ENCODE assay signal across 8 cellular contexts in genomic region chr11:66264893-66265292, GRCh38. TPM values are rescaled to one million over a fixed set of nuclear protein-coding genes. Genes with fewer than 3 reads are reported as not detected.
DNase-seq lines count a peak whose midpoint lies in the region; ATAC-seq, FAIRE-seq and TF ChIP-seq lines count a peak whose summit lies in the region.

No MANE protein-coding gene starts in this region.

- CTCF ChIA-PET in SK-N-SH (lab: Yijun Ruan, JAX), result interaction anchor here (0.6 to 9.4 kb wide), 8 partner anchors 9 to 40 kb away, joined by 3 to 111 read pairs (median 3); partner anchors contain the start of genes CNIH2 and TMEM151A
- CTCF ChIA-PET in Panc1 (lab: Charles Lee), result interaction anchor here (0.6 kb wide), 1 partner anchor 183 kb away, joined by 11 read pairs; no protein-coding TSS in a partner anchor
- CTCF ChIA-PET in H1 (lab: Charles Lee; ENCODE audit: partially characterized antibody), result interaction anchor here (0.6 to 2.3 kb wide), 12 partner anchors 11 to 1964 kb away, joined by 3 to 10 read pairs (median 4); partner anchors contain the start of gene YIF1A

- DNase-seq in SK-N-SH (peak; percentile 59), Panc1 (ENCODE audit: low read depth, low spot score) (no peak), H1 (ENCODE audit: low read depth in 1 of 2, low spot score in 2 of 2) (peak in 1 of 2 experiments; percentile 90), KG1 (lab: John Stamatoyannopoulos, UW) (no peak), NCI-H774 (lab: John Stamatoyannopoulos, UW) (no peak), SJCRH30 (no peak)
- DNase-seq in stimulated activated effector memory CD8-positive, alpha-beta T cell treated with anti-CD3 and anti-CD28 coated beads, Interleukin-12 subunit alpha, Interleukin-12 subunit beta, amount 100 ng/mL, for 72 hours (ENCODE audit: low spot score in 2 of 2), result peak in 1 of 2 donors; percentile 63

- H3K27ac ChIP-seq in SK-N-SH (ENCODE audit: low read depth in 2 of 2, low read length in 1 of 2), result no peak overlapping the region
- H3K27ac ChIP-seq in Panc1 (ENCODE audit: low read length), result no peak overlapping the region
- no peak overlapping the region; the same call in 1 of the 2 replicates for H3K27ac ChIP-seq in H1 (ENCODE audit: low read depth, low read length)
- H3K27ac ChIP-seq in SJCRH30, result no peak overlapping the region

- H2BK5ac ChIP-seq in H1 (ENCODE audit: low read depth, low read length), result no peak overlapping the region

- no peaks in the 10 kb centered on the region for H3K9me3 ChIP-seq in SK-N-SH
- no peaks in the 10 kb centered on the region for H3K9me3 ChIP-seq in Panc1 (ENCODE audit: control insufficient read depth, insufficient read depth, low read depth, low read length)
- no peaks in the 10 kb centered on the region for H3K9me3 ChIP-seq in H1 (ENCODE audit: insufficient read depth in 2 of 2, low read depth in 1 of 2, low read length in 1 of 2)
- no peaks in the 10 kb centered on the region for H3K9me3 ChIP-seq in SJCRH30 (replicated peaks)

- H3K9me2 ChIP-seq in SK-N-SH, result no peaks in the 10 kb centered on the region

- WGBS in SK-N-SH (ENCODE audit: low lambda C conversion rate), result 88% methylated on average over 11 of the region's 12 CpGs
- WGBS in H1 (ENCODE audit: extremely low coverage in 1 of 2, insufficient coverage in 1 of 2, insufficient read length in 1 of 2, insufficient replicate concordance in 2 of 2, low coverage in 1 of 2, low lambda C conversion rate in 2 of 2, missing lambda C conversion rate in 1 of 2), 2 experiments, result 62% methylated on average over 8 of the region's 12 CpGs; no CpG with 5 or more reads in 1 of the 2 experiments

- peaks cover 55% of the 10 kb centered on the region for H3K36me3 Mint-ChIP-seq in stimulated activated effector memory CD8-positive, alpha-beta T cell treated with anti-CD3 and anti-CD28 coated beads, Interleukin-12 subunit alpha, Interleukin-12 subunit beta, amount 100 ng/mL, for 72 hours

- H2BK120ac ChIP-seq in H1 (replicated peaks; ENCODE audit: low read depth, low read length), result no peak overlapping the region

- H4K20me1 ChIP-seq in SK-N-SH (ENCODE audit: insufficient read depth) (peaks cover 3% of the 10 kb centered on the region; the same call in 1 of the 2 replicates), H1 (replicated peaks in 1 of 2; ENCODE audit: control insufficient read depth in 1 of 2, insufficient read depth in 2 of 2, low read length in 2 of 2) (peaks cover 7 to 20% of the 10 kb centered on the region in 2 experiments)

- no peak overlapping the region for H4K91ac ChIP-seq in H1 (replicated peaks; ENCODE audit: insufficient read length, low read length)

- peaks cover 4 to 14% of the 10 kb centered on the region in 2 experiments; a peak in 2 of 4 replicates for H3K4me1 ChIP-seq in SK-N-SH (ENCODE audit: control insufficient read depth in 1 of 2, insufficient read depth in 2 of 2, low read depth in 1 of 2, low read length in 1 of 2)
- peaks cover 12% of the 10 kb centered on the region for H3K4me1 ChIP-seq in Panc1 (ENCODE audit: control insufficient read depth, insufficient read depth, low read length)
- H3K4me1 ChIP-seq in H1 (replicated peaks in 1 of 4; ENCODE audit: control insufficient read depth in 3 of 4, insufficient read depth in 4 of 4, low read length in 3 of 4), result peaks cover 0 to 5% (median 3%) of the 10 kb centered on the region in 4 experiments; a peak in 5 of 7 replicates
- H3K4me1 ChIP-seq in SJCRH30, result no peaks in the 10 kb centered on the region; the same call in none of the 2 replicates

- H4K5ac ChIP-seq in H1 (ENCODE audit: insufficient read length, low read depth, low read length), result no peak overlapping the region

- no peaks in the 10 kb centered on the region; the same call in 1 of the 2 replicates for H3K79me1 ChIP-seq in H1 (ENCODE audit: low read depth, low read length)

- H3K4me3 ChIP-seq in SK-N-SH (ENCODE audit: low read depth in 2 of 2, low read length in 1 of 2), result no peak overlapping the region
- no peak overlapping the region for H3K4me3 ChIP-seq in Panc1 (ENCODE audit: low read depth in 2 of 2, low read length in 2 of 2)
- no peak overlapping the region for H3K4me3 ChIP-seq in H1 (ENCODE audit: extremely low read depth in 1 of 4, insufficient read depth in 2 of 4, low read depth in 3 of 4, low read length in 4 of 4)
- no peak overlapping the region for H3K4me3 ChIP-seq in SJCRH30

- no peak for FAIRE-seq in H1 (lab: Jason Lieb, UNC)

- H3K23me2 ChIP-seq in H1 (ENCODE audit: low read depth, low read length), result peaks cover 9% of the 10 kb centered on the region

- TF ChIP-seq CTCF in SK-N-SH (IDR thresholded peaks at IDR 0.05) (peak; percentile 59), Panc1 (IDR thresholded peaks at IDR 0.05) (peak; percentile 84; the same call in 1 of the 2 replicates), H1 (IDR thresholded peaks at IDR 0.05; ENCODE audit: control extremely low read depth in 1 of 3, insufficient read depth in 1 of 3, low read depth in 1 of 3, low read length in 3 of 3) (peak in 2 of 3 experiments; percentile 73 to 86; a peak in 3 of 4 replicates)

- H2AFZ ChIP-seq in SK-N-SH (ENCODE audit: low read depth), result no peak overlapping the region
- H2AFZ ChIP-seq in H1 (ENCODE audit: low read length), result no peak overlapping the region

- in situ Hi-C loops in Panc1 (cut with HindIII; ENCODE audit: low pct_unique_long_range_greater_than_20kb, low sequenced_read_pairs), result no loop called here

- no peak overlapping the region for H2BK12ac ChIP-seq in H1 (ENCODE audit: low read depth, low read length)

- H3K27me3 ChIP-seq in SK-N-SH (ENCODE audit: insufficient read depth) (no peaks in the 10 kb centered on the region), Panc1 (ENCODE audit: control insufficient read depth, insufficient read depth, low read length) (no peaks in the 10 kb centered on the region), H1 (replicated peaks in 1 of 4; ENCODE audit: control insufficient read depth in 3 of 4, extremely low read depth in 1 of 4, insufficient read depth in 3 of 4, low read length in 3 of 4) (no peaks in the 10 kb centered on the region), SJCRH30 (no peaks in the 10 kb centered on the region)

- peak overlapping the region; percentile 63 for H3K27ac Mint-ChIP-seq in stimulated activated effector memory CD8-positive, alpha-beta T cell treated with anti-CD3 and anti-CD28 coated beads, Interleukin-12 subunit alpha, Interleukin-12 subunit beta, amount 100 ng/mL, for 72 hours

- peaks cover 28% of the 10 kb centered on the region for H3K4me1 Mint-ChIP-seq in stimulated activated effector memory CD8-positive, alpha-beta T cell treated with anti-CD3 and anti-CD28 coated beads, Interleukin-12 subunit alpha, Interleukin-12 subunit beta, amount 100 ng/mL, for 72 hours

- intact Hi-C loops in Panc1 (cut with micrococcal nuclease; ENCODE audit: unreplicated experiment), result no loop called here

- H4K8ac ChIP-seq in H1 (ENCODE audit: extremely low read depth, insufficient read depth, low read length), result no peak overlapping the region; the same call in 1 of the 2 replicates

- H3K9ac ChIP-seq in SK-N-SH, result no peak overlapping the region
- H3K9ac ChIP-seq in H1 (replicated peaks in 1 of 4; ENCODE audit: extremely low read depth in 1 of 4, low read depth in 3 of 4, low read length in 3 of 4), result no peak overlapping the region

- no peak overlapping the region for H2AK5ac ChIP-seq in H1 (ENCODE audit: low read depth, low read length)

- no peak for ATAC-seq in SK-N-SH treated with all-trans-retinoic acid at 6 μM for 48 hours
- no peak for ATAC-seq in Panc1
- no peak for ATAC-seq in stimulated activated effector memory CD8-positive, alpha-beta T cell treated with anti-CD3 and anti-CD28 coated beads, Interleukin-12 subunit alpha, Interleukin-12 subunit beta, amount 100 ng/mL, for 72 hours

- peaks cover 16% of the 10 kb centered on the region for H3F3A ChIP-seq in SK-N-SH (replicated peaks; ENCODE audit: insufficient read depth)

- POLR2A ChIA-PET in SK-N-SH (lab: Yijun Ruan, JAX), result no interaction called here
- POLR2A ChIA-PET in Panc1 (lab: Charles Lee), result no interaction called here
- POLR2A ChIA-PET in H1 (lab: Charles Lee; ENCODE audit: partially characterized antibody), result interaction anchor here (1.0 to 9.0 kb wide), 3 partner anchors 16 to 27 kb away, joined by 3 to 125 read pairs (median 28); partner anchors contain the start of genes CNIH2 and YIF1A

- H2BK20ac ChIP-seq in H1 (ENCODE audit: low read length), result no peak overlapping the region

- H3K23ac ChIP-seq in H1 (ENCODE audit: insufficient read length), result no peak overlapping the region

- peaks cover 16% of the 10 kb centered on the region for H3K79me2 ChIP-seq in SK-N-SH (ENCODE audit: insufficient read depth)
- peaks cover 0 to 4% of the 10 kb centered on the region in 2 experiments; a peak in 2 of 4 replicates for H3K79me2 ChIP-seq in H1 (ENCODE audit: control insufficient read depth in 1 of 2, insufficient read depth in 2 of 2, low read length in 2 of 2)

- no peak overlapping the region for H3K4me3 Mint-ChIP-seq in stimulated activated effector memory CD8-positive, alpha-beta T cell treated with anti-CD3 and anti-CD28 coated beads, Interleukin-12 subunit alpha, Interleukin-12 subunit beta, amount 100 ng/mL, for 72 hours

- BruUV-seq in Panc1 (replicated peaks; lab: Mats Ljungman, UMichigan), result no TSS peak

- no peak overlapping the region for H3K4ac ChIP-seq in H1 (replicated peaks; ENCODE audit: insufficient read length, low read depth, low read length)

- no peak for TF ChIP-seq POLR2A in H1 (IDR thresholded peaks at IDR 0.05; ENCODE audit: control extremely low read depth in 1 of 2, low read depth in 2 of 2, low read length in 2 of 2)

- TF ChIP-seq RAD21 in SK-N-SH (IDR thresholded peaks at IDR 0.05; ENCODE audit: low read length) (no peak), H1 (IDR thresholded peaks at IDR 0.05 in 1 of 2, conservative IDR thresholded peaks at IDR 0.05 in 1 of 2; ENCODE audit: low read depth in 2 of 2, low read length in 2 of 2) (peak; percentile 19 to 62; a peak in 3 of 4 replicates)

- no peak overlapping the region for H3K4me2 ChIP-seq in SK-N-SH
- H3K4me2 ChIP-seq in H1 (ENCODE audit: insufficient read depth in 1 of 2, low read depth in 2 of 2, low read length in 2 of 2), result no peak overlapping the region

- H3K36me3 ChIP-seq in SK-N-SH (replicated peaks in 1 of 2; ENCODE audit: control insufficient read depth in 1 of 2, insufficient read depth in 2 of 2, low read length in 1 of 2), result peaks cover 19 to 54% of the 10 kb centered on the region in 2 experiments
- H3K36me3 ChIP-seq in Panc1 (ENCODE audit: control insufficient read depth, insufficient read depth, low read length), result 0 out of 2 replicates have a peak, but pooled peaks cover 4% of the 10 kb centered on the region
- peaks cover 13 to 27% (median 19%) of the 10 kb centered on the region in 4 experiments; a peak in 7 of 8 replicates for H3K36me3 ChIP-seq in H1 (ENCODE audit: control insufficient read depth in 2 of 4, insufficient read depth in 4 of 4, low read length in 3 of 4)
- H3K36me3 ChIP-seq in SJCRH30, result no peaks in the 10 kb centered on the region; the same call in 1 of the 2 replicates

- H3K14ac ChIP-seq in H1 (ENCODE audit: insufficient read length), result no peak overlapping the region

- no peak overlapping the region for H3K18ac ChIP-seq in H1 (ENCODE audit: extremely low read depth, low read length)

- no peaks in the 10 kb centered on the region for H3K9me3 Mint-ChIP-seq in stimulated activated effector memory CD8-positive, alpha-beta T cell treated with anti-CD3 and anti-CD28 coated beads, Interleukin-12 subunit alpha, Interleukin-12 subunit beta, amount 100 ng/mL, for 72 hours

- no peak overlapping the region for H2BK15ac ChIP-seq in H1 (ENCODE audit: low read length)

- H3K56ac ChIP-seq in H1 (replicated peaks; ENCODE audit: insufficient read length, low read depth, low read length), result no peak overlapping the region

- TF ChIP-seq EP300 in SK-N-SH (IDR thresholded peaks at IDR 0.05; ENCODE audit: borderline replicate concordance in 1 of 2, low read depth in 1 of 2, low read length in 1 of 2), result no peak
- TF ChIP-seq EP300 in H1 (IDR thresholded peaks at IDR 0.05; ENCODE audit: borderline replicate concordance in 1 of 2, low read depth in 2 of 2, low read length in 2 of 2), result no peak

RNA-seq across cellular contexts. Expression of gene RAB1B, which starts 3.5 kb away (rescaled TPM):
- polyA plus RNA-seq in SK-N-SH (2012; rRNA removed) (204 and 208 TPM in 2 replicates), H1 (2011; rRNA removed) (217 and 306 TPM in 2 replicates)
- 90.6 and 132 TPM in 2 replicates for polyA plus RNA-seq in SK-N-SH (2012; cell fraction: cytosol; rRNA removed)
- 85.5 and 96.0 TPM in 2 replicates for polyA plus RNA-seq in SK-N-SH (2012; cell fraction: nucleus; rRNA removed)
- total RNA-seq in Panc1 (2021; ENCODE audit: unreplicated experiment), result 256 TPM
- 356 TPM for polyA plus RNA-seq in Panc1 (2012; ENCODE audit: insufficient read length)
- 100 and 106 TPM in 2 replicates for total RNA-seq in H1 (2021; fragmentation: NEBNext Ultra II Directional; extraction: Animal tissue kit (Norgen Biotek cat#: 25700))
- polyA plus RNA-seq in H1 (2011; cell fraction: cytosol; rRNA removed), result 154 TPM
- 150 TPM for polyA plus RNA-seq in H1 (2011; cell fraction: nucleus; rRNA removed)
- polyA plus RNA-seq in H1 (2012, experiment 1 of 2), result 83.5 to 116 TPM (median 115 TPM) in 4 replicates
- 130 TPM for polyA plus RNA-seq in H1 (2012, experiment 2 of 2)
- 89.8 TPM for polyA plus RNA-seq in H1 (2013, experiment 1 of 2)
- polyA plus RNA-seq in H1 (2013, experiment 2 of 2), result 91.6 TPM
- 110 and 111 TPM in 2 replicates for polyA minus RNA-seq in H1 (2011; rRNA and poly(A)+ RNA removed)
- 81.3 TPM for polyA minus RNA-seq in H1 (2011; cell fraction: cytosol; rRNA and poly(A)+ RNA removed)
- 39.8 TPM for polyA minus RNA-seq in H1 (2011; cell fraction: nucleus; rRNA and poly(A)+ RNA removed)
- total RNA-seq in SJCRH30 (2014; rRNA removed; shearing (Covaris generic)), result 82.0 and 83.2 TPM in 2 replicates

RNA-seq across cellular contexts. Expression of gene KLC2, which starts 7.4 kb away (rescaled TPM):
- polyA plus RNA-seq in SK-N-SH (2012; rRNA removed), result 36.4 and 39.0 TPM in 2 replicates
- polyA plus RNA-seq in SK-N-SH (2012; cell fraction: cytosol; rRNA removed), result 17.0 and 26.6 TPM in 2 replicates
- 92.5 and 95.3 TPM in 2 replicates for polyA plus RNA-seq in SK-N-SH (2012; cell fraction: nucleus; rRNA removed)
- 85.1 TPM for total RNA-seq in Panc1 (2021; ENCODE audit: unreplicated experiment)
- 98.8 TPM for polyA plus RNA-seq in Panc1 (2012; ENCODE audit: insufficient read length)
- total RNA-seq in H1 (2021; fragmentation: NEBNext Ultra II Directional; extraction: Animal tissue kit (Norgen Biotek cat#: 25700)), result 41.8 and 42.5 TPM in 2 replicates
- 17.3 and 28.6 TPM in 2 replicates for polyA plus RNA-seq in H1 (2011; rRNA removed)
- polyA plus RNA-seq in H1 (2011; cell fraction: cytosol; rRNA removed), result 20.5 TPM
- 71.8 TPM for polyA plus RNA-seq in H1 (2011; cell fraction: nucleus; rRNA removed)
- polyA plus RNA-seq in H1 (2012, experiment 1 of 2), result 31.1 to 40.5 TPM (median 38.8 TPM) in 4 replicates
- polyA plus RNA-seq in H1 (2012, experiment 2 of 2), result 28.5 TPM
- 25.6 TPM for polyA plus RNA-seq in H1 (2013, experiment 1 of 2)
- polyA plus RNA-seq in H1 (2013, experiment 2 of 2), result 23.0 TPM
- 13.9 and 27.0 TPM in 2 replicates for polyA minus RNA-seq in H1 (2011; rRNA and poly(A)+ RNA removed)
- polyA minus RNA-seq in H1 (2011; cell fraction: cytosol; rRNA and poly(A)+ RNA removed), result 20.8 TPM
- polyA minus RNA-seq in H1 (2011; cell fraction: nucleus; rRNA and poly(A)+ RNA removed), result 25.4 TPM
- total RNA-seq in SJCRH30 (2014; rRNA removed; shearing (Covaris generic)), result 6.8 and 9.0 TPM in 2 replicates

RNA-seq across cellular contexts. Expression of gene CNIH2, which starts 13.1 kb away (rescaled TPM):
- polyA plus RNA-seq in SK-N-SH (2012; rRNA removed), result 7.4 and 11.8 TPM in 2 replicates
- polyA plus RNA-seq in SK-N-SH (2012; cell fraction: cytosol; rRNA removed), result 9.1 and 9.3 TPM in 2 replicates
- 11.9 and 12.3 TPM in 2 replicates for polyA plus RNA-seq in SK-N-SH (2012; cell fraction: nucleus; rRNA removed)
- total RNA-seq in Panc1 (2021; ENCODE audit: unreplicated experiment), result 9.3 TPM
- polyA plus RNA-seq in Panc1 (2012; ENCODE audit: insufficient read length), result 15.1 TPM
- total RNA-seq in H1 (2021; fragmentation: NEBNext Ultra II Directional; extraction: Animal tissue kit (Norgen Biotek cat#: 25700)), result 15.8 and 17.0 TPM in 2 replicates
- 11.6 and 12.5 TPM in 2 replicates for polyA plus RNA-seq in H1 (2011; rRNA removed)
- 5.5 TPM for polyA plus RNA-seq in H1 (2011; cell fraction: cytosol; rRNA removed)
- 13.1 TPM for polyA plus RNA-seq in H1 (2011; cell fraction: nucleus; rRNA removed)
- 11.7 to 18.1 TPM (median 16.2 TPM) in 4 replicates for polyA plus RNA-seq in H1 (2012, experiment 1 of 2)
- 12.4 TPM for polyA plus RNA-seq in H1 (2012, experiment 2 of 2)
- polyA plus RNA-seq in H1 (2013, experiment 1 of 2), result 12.7 TPM
- polyA plus RNA-seq in H1 (2013, experiment 2 of 2), result 13.4 TPM
- polyA minus RNA-seq in H1 (2011; rRNA and poly(A)+ RNA removed), result 8.5 and 9.1 TPM in 2 replicates
- polyA minus RNA-seq in H1 (2011; cell fraction: cytosol; rRNA and poly(A)+ RNA removed), result 11.6 TPM
- 5.0 TPM for polyA minus RNA-seq in H1 (2011; cell fraction: nucleus; rRNA and poly(A)+ RNA removed)
- 4.5 and 5.8 TPM in 2 replicates for total RNA-seq in SJCRH30 (2014; rRNA removed; shearing (Covaris generic))

RNA-seq across cellular contexts. Expression of gene YIF1A, which starts 24.1 kb away (rescaled TPM):
- polyA plus RNA-seq in SK-N-SH (2012; rRNA removed) (115 and 123 TPM in 2 replicates), H1 (2011; rRNA removed) (178 and 248 TPM in 2 replicates)
- 49.5 and 87.8 TPM in 2 replicates for polyA plus RNA-seq in SK-N-SH (2012; cell fraction: cytosol; rRNA removed)
- 159 and 164 TPM in 2 replicates for polyA plus RNA-seq in SK-N-SH (2012; cell fraction: nucleus; rRNA removed)
- 196 TPM for total RNA-seq in Panc1 (2021; ENCODE audit: unreplicated experiment)
- 274 TPM for polyA plus RNA-seq in Panc1 (2012; ENCODE audit: insufficient read length)
- 70.1 and 75.9 TPM in 2 replicates for total RNA-seq in H1 (2021; fragmentation: NEBNext Ultra II Directional; extraction: Animal tissue kit (Norgen Biotek cat#: 25700))
- polyA plus RNA-seq in H1 (2011; cell fraction: cytosol; rRNA removed), result 106 TPM
- 184 TPM for polyA plus RNA-seq in H1 (2011; cell fraction: nucleus; rRNA removed)
- 50.7 to 118 TPM (median 101 TPM) in 4 replicates for polyA plus RNA-seq in H1 (2012, experiment 1 of 2)
- polyA plus RNA-seq in H1 (2012, experiment 2 of 2), result 274 TPM
- 179 TPM for polyA plus RNA-seq in H1 (2013, experiment 1 of 2)
- polyA plus RNA-seq in H1 (2013, experiment 2 of 2), result 193 TPM
- 96.9 and 101 TPM in 2 replicates for polyA minus RNA-seq in H1 (2011; rRNA and poly(A)+ RNA removed)
- polyA minus RNA-seq in H1 (2011; cell fraction: cytosol; rRNA and poly(A)+ RNA removed), result 80.4 TPM
- 42.2 TPM for polyA minus RNA-seq in H1 (2011; cell fraction: nucleus; rRNA and poly(A)+ RNA removed)
- 43.6 and 44.9 TPM in 2 replicates for total RNA-seq in SJCRH30 (2014; rRNA removed; shearing (Covaris generic))

RNA-seq across cellular contexts. Expression of gene TMEM151A, which starts 26.8 kb away (rescaled TPM):
- polyA plus RNA-seq in SK-N-SH (2012; rRNA removed) (0.29 and 0.35 TPM in 2 replicates), H1 (2011; rRNA removed) (3.2 and 4.5 TPM in 2 replicates)
- 0.12 and 0.26 TPM in 2 replicates for polyA plus RNA-seq in SK-N-SH (2012; cell fraction: cytosol; rRNA removed)
- polyA plus RNA-seq in SK-N-SH (2012; cell fraction: nucleus; rRNA removed), result 0.56 and 0.69 TPM in 2 replicates
- 11.0 TPM for total RNA-seq in Panc1 (2021; ENCODE audit: unreplicated experiment)
- polyA plus RNA-seq in Panc1 (2012; ENCODE audit: insufficient read length), result 16.8 TPM
- total RNA-seq in H1 (2021; fragmentation: NEBNext Ultra II Directional; extraction: Animal tissue kit (Norgen Biotek cat#: 25700)), result 2.4 and 3.2 TPM in 2 replicates
- polyA plus RNA-seq in H1 (2011; cell fraction: cytosol; rRNA removed), result 2.2 TPM
- polyA plus RNA-seq in H1 (2011; cell fraction: nucleus; rRNA removed), result 2.4 TPM
- polyA plus RNA-seq in H1 (2012, experiment 1 of 2), result 0.87 to 2.5 TPM (median 2.1 TPM) in 4 replicates
- polyA plus RNA-seq in H1 (2012, experiment 2 of 2), result 2.3 TPM
- 3.7 TPM for polyA plus RNA-seq in H1 (2013, experiment 1 of 2)
- 4.0 TPM for polyA plus RNA-seq in H1 (2013, experiment 2 of 2)
- 0.56 and 1.3 TPM in 2 replicates for polyA minus RNA-seq in H1 (2011; rRNA and poly(A)+ RNA removed)
- 1.8 TPM for polyA minus RNA-seq in H1 (2011; cell fraction: cytosol; rRNA and poly(A)+ RNA removed)
- 2.8 TPM for polyA minus RNA-seq in H1 (2011; cell fraction: nucleus; rRNA and poly(A)+ RNA removed)
- total RNA-seq in SJCRH30 (2014; rRNA removed; shearing (Covaris generic)), result not detected in 2 replicates

Comparison
In these comparisons a context has a peak if more than half of its experiments do, and no peak if none do; other contexts are left out.
1. Of the 17 proteins assayed by ChIP-seq in both H1 and SK-N-SH: peak only in H1: RAD21; only in SK-N-SH: none; in both: CTCF; in neither: 14; mixed calls (peak in some experiments, not most) for 1.